Comparison of ENCODE assay signal across 8 cellular contexts in genomic region chr3:4986611-4987373, GRCh38. TPM values are rescaled to one million over a fixed set of nuclear protein-coding genes. Genes with fewer than 3 reads are reported as not detected.
DNase-seq lines count a peak whose midpoint lies in the region; ATAC-seq, FAIRE-seq and TF ChIP-seq lines count a peak whose summit lies in the region.

No MANE protein-coding gene starts in this region.

- TF ChIP-seq EP300 in SK-N-SH (IDR thresholded peaks at IDR 0.05; ENCODE audit: borderline replicate concordance in 1 of 2, low read depth in 1 of 2, low read length in 1 of 2) (peak; percentile 80 to 83), upper lobe of left lung (IDR thresholded peaks at IDR 0.05) (peak; percentile 97 to 100 (median 98))

- CTCF ChIA-PET in SK-N-SH (lab: Yijun Ruan, JAX), result interaction anchor here (0.6 to 16.3 kb wide), 9 partner anchors 8 to 344 kb away, joined by 3 to 277 read pairs (median 4); no protein-coding TSS in a partner anchor

- no peaks in the 10 kb centered on the region for H3K9me3 ChIP-seq in SK-N-SH
- no peaks in the 10 kb centered on the region for H3K9me3 ChIP-seq in adipocyte (ENCODE audit: control insufficient read depth, low read length)
- H3K9me3 ChIP-seq in cardiac muscle cell (ENCODE audit: low read depth), result no peaks in the 10 kb centered on the region
- H3K9me3 ChIP-seq in parathyroid adenoma (ENCODE audit: control insufficient read depth, low read length), result no peaks in the 10 kb centered on the region
- H3K9me3 ChIP-seq in upper lobe of left lung, result no peaks in the 10 kb centered on the region

- H3K9ac ChIP-seq in SK-N-SH (peak overlapping the region; percentile 75), adipocyte (ENCODE audit: low read length) (peak overlapping the region; percentile 79), parathyroid adenoma (no peak overlapping the region)

- H3K27ac ChIP-seq in SK-N-SH (ENCODE audit: low read depth in 2 of 2, low read length in 1 of 2), result peak overlapping the region; percentile 90 to 95
- H3K27ac ChIP-seq in cardiac muscle cell, result peak overlapping the region; percentile 78
- H3K27ac ChIP-seq in parathyroid adenoma, result peak overlapping the region; percentile 97
- H3K27ac ChIP-seq in upper lobe of left lung, result peak overlapping the region; percentile 86 to 100 (median 94)

- peak; percentile 19; the same call in 1 of the 2 replicates for TF ChIP-seq CTCF in SK-N-SH (IDR thresholded peaks at IDR 0.05)
- TF ChIP-seq CTCF in cardiac muscle cell (IDR thresholded peaks at IDR 0.05; ENCODE audit: low read depth, low read length), result no peak
- TF ChIP-seq CTCF in parathyroid adenoma (IDR thresholded peaks at IDR 0.05), result no peak
- peak in 3 of 6 experiments; percentile 5 to 19 (median 16) for TF ChIP-seq CTCF in upper lobe of left lung (IDR thresholded peaks at IDR 0.05)

- peak overlapping the region; percentile 86 for H2AFZ ChIP-seq in SK-N-SH (ENCODE audit: low read depth)
- peak overlapping the region; percentile 70 for H2AFZ ChIP-seq in parathyroid adenoma

- FAIRE-seq in H54 (lab: Jason Lieb, UNC), result no peak

- H3K36me3 ChIP-seq in SK-N-SH (replicated peaks in 1 of 2; ENCODE audit: control insufficient read depth in 1 of 2, insufficient read depth in 2 of 2, low read length in 1 of 2) (peaks cover 20 to 22% of the 10 kb centered on the region in 2 experiments), adipocyte (ENCODE audit: control insufficient read depth, insufficient read depth, low read length, severe bottlenecking) (peaks cover 21% of the 10 kb centered on the region), cardiac muscle cell (peaks cover 2% of the 10 kb centered on the region), parathyroid adenoma (ENCODE audit: control insufficient read depth, insufficient read depth, low read length) (no peaks in the 10 kb centered on the region), upper lobe of left lung (peaks cover 0 to 27% (median 10%) of the 10 kb centered on the region in 4 donors)

- no peaks in the 10 kb centered on the region for H3K9me2 ChIP-seq in SK-N-SH

- peak; percentile 31; the same call in 1 of the 2 replicates for TF ChIP-seq POLR2A in H54 (IDR thresholded peaks at IDR 0.05; ENCODE audit: low read depth, low read length)
- TF ChIP-seq POLR2A in upper lobe of left lung (IDR thresholded peaks at IDR 0.05), result peak in 2 of 4 donors; percentile 48 to 88

- H3K4me3 ChIP-seq in SK-N-SH (ENCODE audit: low read depth in 2 of 2, low read length in 1 of 2) (peak overlapping the region; percentile 39 to 49), adipocyte (ENCODE audit: low read length) (peak overlapping the region; percentile 76), cardiac muscle cell (peak overlapping the region; percentile 31), parathyroid adenoma (ENCODE audit: low read depth, low read length) (peak overlapping the region; percentile 19), upper lobe of left lung (peak overlapping the region in 3 of 4 donors; percentile 39 to 51 (median 48))

- POLR2A ChIA-PET in SK-N-SH (lab: Yijun Ruan, JAX), result interaction anchor here (0.7 to 2.7 kb wide), 6 partner anchors 9 to 476 kb away, joined by 3 to 16 read pairs (median 6); no protein-coding TSS in a partner anchor

- WGBS in SK-N-SH (ENCODE audit: low lambda C conversion rate), result 7% methylated on average over 27 of the region's 50 CpGs
- WGBS in upper lobe of left lung, 2 donors, result 2% methylated on average over 18 to 23 of the region's 50 CpGs

- ATAC-seq in upper lobe of left lung (ENCODE audit: low FRiP score in 2 of 2), result peak; percentile 90 to 95

- peak; percentile 28 for TF ChIP-seq RAD21 in SK-N-SH (IDR thresholded peaks at IDR 0.05; ENCODE audit: low read length)

- H3K4me2 ChIP-seq in SK-N-SH (peak overlapping the region; percentile 73), parathyroid adenoma (ENCODE audit: low read length) (peak overlapping the region; percentile 68)

- peak; percentile 92 for DNase-seq in GM04504 (ENCODE audit: low read depth)
- DNase-seq in H54 (ENCODE audit: insufficient read length, low spot score), result peak; percentile 65
- DNase-seq in LoVo (ENCODE audit: low spot score), result peak; percentile 95
- DNase-seq in SK-N-SH, result peak; percentile 92
- peak; percentile 99 for DNase-seq in adipocyte (ENCODE audit: low read depth)
- peak; percentile 97 to 98 for DNase-seq in cardiac muscle cell (ENCODE audit: low read depth in 1 of 2, low spot score in 1 of 2)
- DNase-seq in upper lobe of left lung, result peak; percentile 95 to 98

- H3K27me3 ChIP-seq in SK-N-SH (ENCODE audit: insufficient read depth), result no peaks in the 10 kb centered on the region
- no peaks in the 10 kb centered on the region for H3K27me3 ChIP-seq in adipocyte (replicated peaks; ENCODE audit: control insufficient read depth, insufficient read depth, low read length)
- H3K27me3 ChIP-seq in cardiac muscle cell, result no peaks in the 10 kb centered on the region
- no peaks in the 10 kb centered on the region for H3K27me3 ChIP-seq in parathyroid adenoma (ENCODE audit: control insufficient read depth, insufficient read depth, low read length)
- no peaks in the 10 kb centered on the region for H3K27me3 ChIP-seq in upper lobe of left lung

- H3F3A ChIP-seq in SK-N-SH (replicated peaks; ENCODE audit: insufficient read depth), result peaks cover 40% of the 10 kb centered on the region

- peaks cover 35% of the 10 kb centered on the region for H3K79me2 ChIP-seq in SK-N-SH (ENCODE audit: insufficient read depth)
- peaks cover 11% of the 10 kb centered on the region for H3K79me2 ChIP-seq in parathyroid adenoma

- peaks cover 11% of the 10 kb centered on the region for H4K20me1 ChIP-seq in SK-N-SH (ENCODE audit: insufficient read depth)

- peaks cover 40 to 50% of the 10 kb centered on the region in 2 experiments for H3K4me1 ChIP-seq in SK-N-SH (ENCODE audit: control insufficient read depth in 1 of 2, insufficient read depth in 2 of 2, low read depth in 1 of 2, low read length in 1 of 2)
- peaks cover 58% of the 10 kb centered on the region for H3K4me1 ChIP-seq in adipocyte (ENCODE audit: control insufficient read depth, insufficient read depth, low read length)
- peaks cover 21% of the 10 kb centered on the region for H3K4me1 ChIP-seq in cardiac muscle cell (ENCODE audit: low read depth)
- peaks cover 14% of the 10 kb centered on the region for H3K4me1 ChIP-seq in parathyroid adenoma
- H3K4me1 ChIP-seq in upper lobe of left lung, result peaks cover 52 to 66% (median 62%) of the 10 kb centered on the region in 4 donors

TF ChIP-seq in SK-N-SH, 30 proteins besides CTCF, POLR2A, EP300 and RAD21 (continues in another document):
- no peak for TF ChIP-seq IRF3 (IDR thresholded peaks at IDR 0.05; ENCODE audit: low read depth, low read length)
- TF ChIP-seq PBX3 (IDR thresholded peaks at IDR 0.05), result peak; percentile 63
- TF ChIP-seq USF2 (IDR thresholded peaks at IDR 0.05; ENCODE audit: borderline replicate concordance, low read depth, low read length), result no peak
- no peak for TF ChIP-seq NRF1 (IDR thresholded peaks at IDR 0.05; ENCODE audit: low read depth, low read length)
- TF ChIP-seq JUND (IDR thresholded peaks at IDR 0.05), result 0 out of 2 replicates have a peak, but pooled peaks have one; percentile 51
- TF ChIP-seq EZH2phosphoT487 (IDR thresholded peaks at IDR 0.05; ENCODE audit: borderline replicate concordance, low read depth), result no peak
- TF ChIP-seq SMC3 (IDR thresholded peaks at IDR 0.05; ENCODE audit: low read depth, low read length), result no peak; the same call in 1 of the 2 replicates
- peak; percentile 48; the same call in 1 of the 2 replicates for TF ChIP-seq ELF1 (IDR thresholded peaks at IDR 0.05)
- TF ChIP-seq RXRA (IDR thresholded peaks at IDR 0.05; ENCODE audit: borderline replicate concordance, low read depth), result peak; percentile 98
- TF ChIP-seq FOXM1 (IDR thresholded peaks at IDR 0.05; ENCODE audit: low read depth), result 0 out of 2 replicates have a peak, but pooled peaks have one; percentile 31
- peak; percentile 92; the same call in 1 of the 2 replicates for TF ChIP-seq MEF2A (IDR thresholded peaks at IDR 0.05; ENCODE audit: borderline replicate concordance, low read depth)
- peak; percentile 95 for TF ChIP-seq FOXJ3 (CRISPR knock-in tag; IDR thresholded peaks at IDR 0.05)
- no peak for TF ChIP-seq RFX5 (IDR thresholded peaks at IDR 0.05; ENCODE audit: low read length)
- no peak for TF ChIP-seq GABPA (IDR thresholded peaks at IDR 0.05; ENCODE audit: low read depth)
- TF ChIP-seq TEAD4 (IDR thresholded peaks at IDR 0.05; ENCODE audit: borderline replicate concordance, insufficient read depth), result 0 out of 2 replicates have a peak, but pooled peaks have one; percentile 56

RNA-seq across cellular contexts. Expression of gene BHLHE40, which starts 7.6 kb away (rescaled TPM):
- polyA plus RNA-seq in SK-N-SH (2012; rRNA removed) (47.2 and 62.2 TPM in 2 replicates), cardiac muscle cell (11.7 and 15.0 TPM in 2 replicates)
- 23.2 and 33.0 TPM in 2 replicates for polyA plus RNA-seq in SK-N-SH (2012; cell fraction: cytosol; rRNA removed)
- polyA plus RNA-seq in SK-N-SH (2012; cell fraction: nucleus; rRNA removed), result 211 and 257 TPM in 2 replicates
- total RNA-seq in cardiac muscle cell (15.3 and 18.4 TPM in 2 replicates), upper lobe of left lung (100 to 1,000 TPM in 1 of 6 donors, 10 to 100 TPM in 5; 58.7 to 129 (median 78.6) TPM)

Comparison
In these comparisons a context has a peak if more than half of its experiments do, and no peak if none do; other contexts are left out.
1. Peak in every context shown above with its lines: DNase-seq, ATAC-seq, H3K4me3 ChIP-seq and H3K27ac ChIP-seq.
2. H3K4me3 ChIP-seq: peak in every context shown above with its lines; median percentile 76 in adipocyte; 48 in upper lobe of left lung; 44 in SK-N-SH; 31 in cardiac muscle cell; 19 in parathyroid adenoma.